In genomic region chr3:141431411-141432378, GRCh38 we compare ENCODE assay signal across 12 cellular contexts. TPM values are rescaled to one million over a fixed set of nuclear protein-coding genes. Genes with fewer than 3 reads are reported as not detected.
DNase-seq lines count a peak whose midpoint lies in the region; ATAC-seq and TF ChIP-seq lines count a peak whose summit lies in the region.
"Had no signal": no experiment of that assay in that cellular context is flagged by ENCODE, and none has a peak within 500 bp of the region (broad histone marks: within the 10 kb centered on the region; RNA-seq: fewer than 3 reads in every experiment).

No MANE protein-coding gene starts in this region.

- H3K27me3 Mint-ChIP-seq in chondrocyte (ENCODE audit: low read depth), result no peaks in the 10 kb centered on the region
- H3K27me3 Mint-ChIP-seq: B cell had no signal

- H3K9me3 ChIP-seq in AG04450 (ENCODE audit: control insufficient read depth, insufficient read depth, low read length), result no peaks in the 10 kb centered on the region; the same call in 1 of the 2 replicates
- no peaks in the 10 kb centered on the region for H3K9me3 ChIP-seq in right cardiac atrium (ENCODE audit: control insufficient read depth, low read length)

- H3K4me1 ChIP-seq in right cardiac atrium (ENCODE audit: control insufficient read depth, insufficient read depth, low read length), result peaks cover 9% of the 10 kb centered on the region

- ATAC-seq in right cardiac atrium, result peak in 1 of 2 donors; percentile 25

- peaks cover 11% of the 10 kb centered on the region for H3K36me3 Mint-ChIP-seq in chondrocyte (ENCODE audit: low read depth)

- H3K27me3 ChIP-seq in AG04450 (ENCODE audit: control insufficient read depth, insufficient read depth, low read length) (no peaks in the 10 kb centered on the region), right cardiac atrium (ENCODE audit: control insufficient read depth, insufficient read depth) (no peaks in the 10 kb centered on the region)

- WGBS in right cardiac atrium, result 68% methylated on average over 18 of the region's 18 CpGs

- CTCF ChIA-PET in AG04450 (lab: Charles Lee), result interaction anchor here (0.5 to 3.4 kb wide), 9 partner anchors 9 to 129 kb away, joined by 3 to 17 read pairs (median 4); no protein-coding TSS in a partner anchor

- peaks cover 28% of the 10 kb centered on the region for H3K4me1 Mint-ChIP-seq in chondrocyte (ENCODE audit: low read depth)

- no peak overlapping the region for H3K4me3 ChIP-seq in AG04450 (ENCODE audit: low read depth, low read length)
- no peak overlapping the region for H3K4me3 ChIP-seq in right cardiac atrium (ENCODE audit: low read length)

- DNase-seq in AG04450 (ENCODE audit: low read depth, low spot score), result no peak
- peak; percentile 70 for DNase-seq in SK-N-DZ (ENCODE audit: low spot score)
- no peak for DNase-seq in right cardiac atrium
- DNase-seq in pons (ENCODE audit: low spot score), result peak; percentile 77
- no peak for DNase-seq in KG1 (lab: John Stamatoyannopoulos, UW)
- DNase-seq in NCI-H1694 (lab: John Stamatoyannopoulos, UW), result no peak
- no peak for DNase-seq in chondrocyte (ENCODE audit: low spot score)
- no peak for DNase-seq in DMS 273 treated with DMSO at 0.1 percent for 48 hours (lab: John Stamatoyannopoulos, UW)
- DNase-seq: activated CD4-positive, alpha-beta T cell treated with anti-CD3 and anti-CD28 coated beads for 4 hours; NCI-H2107; stimulated activated CD4-positive, alpha-beta T cell treated with anti-CD3 and anti-CD28 coated beads, Interleukin-4, amount 100 ng/mL, for 1 hour had no signal

- no peaks in the 10 kb centered on the region for H3K9me3 Mint-ChIP-seq in chondrocyte (ENCODE audit: low read depth)

- H3K27ac ChIP-seq in AG04450 (ENCODE audit: low read depth, low read length), result peak overlapping the region; percentile 3
- peak overlapping the region; percentile 47 for H3K27ac ChIP-seq in right cardiac atrium (ENCODE audit: low read length)

- POLR2A ChIA-PET in AG04450 (lab: Yijun Ruan, JAX), result interaction anchor here (0.7 to 1.5 kb wide), 2 partner anchors 10 to 108 kb away, joined by 3 read pairs; no protein-coding TSS in a partner anchor

- no peak overlapping the region for H3K4me3 Mint-ChIP-seq in chondrocyte (ENCODE audit: unreplicated experiment)
- H3K4me3 Mint-ChIP-seq: B cell had no signal

- H3K27ac Mint-ChIP-seq in chondrocyte (ENCODE audit: unreplicated experiment), result no peak overlapping the region
- H3K27ac Mint-ChIP-seq: B cell had no signal

- intact Hi-C loops in right cardiac atrium (cut with DNase I), result no loop called here

- TF ChIP-seq CTCF in AG04450 (IDR thresholded peaks at IDR 0.05; ENCODE audit: low read depth, low read length) (no peak), chondrocyte (IDR thresholded peaks at IDR 0.05) (no peak)

RNA-seq across cellular contexts. Expression of gene RASA2, which starts 55.1 kb away (rescaled TPM):
- polyA plus RNA-seq in AG04450 (2011; rRNA removed) (7.7 and 11.6 TPM in 2 replicates), right cardiac atrium (2.1 TPM)
- 8.7 and 15.6 TPM in 2 replicates for polyA minus RNA-seq in AG04450 (2011; rRNA and poly(A)+ RNA removed)
- 5.5 and 8.6 TPM in 2 replicates for polyA plus RNA-seq in SK-N-DZ (2014; cell fraction: cytosol; rRNA removed)
- polyA plus RNA-seq in SK-N-DZ (2014; cell fraction: nucleus; rRNA removed), result 15.5 and 16.1 TPM in 2 replicates
- total RNA-seq in right cardiac atrium (1 to 10 TPM; 4.7 to 6.6 (median 6.0) TPM), chondrocyte (8.5 to 9.2 TPM (median 9.2 TPM) in 3 replicates)

Comparison
In these comparisons a context has a peak if more than half of its experiments do, and no peak if none do; other contexts are left out.
1. DNase-seq: peak in SK-N-DZ (single experiment) and pons (single experiment); none in AG04450 (single experiment), right cardiac atrium (0 of 3), KG1 (single experiment), NCI-H1694 (single experiment), chondrocyte (single experiment) and DMS 273 treated with DMSO at 0.1 percent for 48 hours (single experiment).